In the genomic region with DNA sequence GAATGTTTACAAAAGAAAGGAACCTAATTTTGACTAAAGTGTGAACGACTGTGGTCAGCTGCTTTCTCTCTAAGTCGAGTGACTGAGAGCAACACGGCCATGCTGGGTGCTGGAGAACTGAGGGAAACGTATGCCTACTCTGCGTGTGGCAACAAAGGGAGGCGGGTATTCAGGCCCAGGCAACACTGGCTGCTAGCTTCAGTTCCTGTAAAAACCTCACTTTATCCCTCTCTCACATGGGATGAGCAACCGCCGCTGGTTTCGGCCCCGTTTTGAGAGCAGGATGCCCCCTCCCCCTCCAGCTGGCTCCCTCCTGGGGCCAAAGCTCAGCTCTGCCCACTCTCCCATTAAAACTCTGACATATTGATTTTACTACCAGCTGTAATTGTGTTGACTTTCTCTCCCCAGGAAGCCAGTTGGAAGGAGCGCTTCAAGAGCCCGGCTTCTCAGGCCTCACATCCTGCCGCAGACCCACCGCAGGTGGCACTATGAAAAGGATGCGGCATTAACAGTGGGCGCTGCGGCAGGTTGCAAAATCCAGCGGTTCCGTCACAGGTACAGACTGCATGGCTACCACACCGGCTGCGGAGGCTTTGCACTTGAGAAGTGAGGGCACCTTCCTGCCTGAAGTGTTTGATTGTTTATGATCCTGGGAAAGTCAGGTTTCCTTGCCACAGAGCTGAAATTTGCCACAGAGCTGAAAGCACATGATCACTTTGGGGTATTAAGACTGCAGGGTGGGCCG, we compare ENCODE assay signal across 8 cellular contexts. TPM values are rescaled to one million over a fixed set of nuclear protein-coding genes. Genes with fewer than 3 reads are reported as not detected.
A peak's percentile ranks its signal among the peaks of the same experiment; 100 is the strongest.
DNase-seq lines count a peak whose midpoint lies in the region; ATAC-seq and TF ChIP-seq lines count a peak whose summit lies in the region.

No MANE protein-coding gene starts in this region.

- peaks cover 4% of the 10 kb centered on the region; the same call in 1 of the 2 replicates for H3K4me1 ChIP-seq in HEK293 (ENCODE audit: control insufficient read depth, insufficient read depth, low read length)
- peaks cover 8 to 39% (median 24%) of the 10 kb centered on the region in 4 donors for H3K4me1 ChIP-seq in liver (ENCODE audit: control insufficient read depth in 4 of 4, insufficient read depth in 4 of 4, low read length in 3 of 4)

- no peaks in the 10 kb centered on the region for H3K36me3 ChIP-seq in HEK293 (ENCODE audit: control insufficient read depth in 2 of 2, insufficient read depth in 1 of 2, low read length in 2 of 2)
- H3K36me3 ChIP-seq in liver (ENCODE audit: control insufficient read depth in 4 of 4, insufficient read depth in 3 of 4, low read depth in 1 of 4, low read length in 3 of 4) = no peaks in the 10 kb centered on the region

- H3K27ac ChIP-seq in HEK293 (ENCODE audit: extremely low read depth, low read depth, low read length) (no peak overlapping the region), liver (ENCODE audit: low read depth in 1 of 2, low read length in 2 of 2) (peak overlapping the region; percentile 58 to 80)

- POLR2A ChIA-PET in HEK293 (lab: Yijun Ruan, JAX) = no interaction called here

- no peak for ATAC-seq in GM18502 (IDR thresholded peaks at IDR 0.05; ENCODE audit: poor library complexity, unreplicated experiment)
- no peak for ATAC-seq in GM21423 (IDR thresholded peaks at IDR 0.05; ENCODE audit: unreplicated experiment)

- peak overlapping the region in 1 of 2 donors; percentile 47 for H3K9ac ChIP-seq in liver (ENCODE audit: low read depth in 1 of 2, low read length in 2 of 2)

- CTCF ChIA-PET in HEK293 (lab: Yijun Ruan, JAX) = interaction anchor here (0.8 kb wide), 1 partner anchor 210 kb away, joined by 3 read pairs; no protein-coding TSS in a partner anchor

- H3K27me3 ChIP-seq in liver (ENCODE audit: control insufficient read depth in 4 of 4, insufficient read depth in 4 of 4, low read length in 3 of 4) = no peaks in the 10 kb centered on the region

- H3K4me3 ChIP-seq in HEK293 (ENCODE audit: low read depth, low read length) (no peak overlapping the region), liver (ENCODE audit: low read depth in 1 of 3, low read length in 3 of 3) (no peak overlapping the region)

- DNase-seq in NCI-H510A (lab: John Stamatoyannopoulos, UW) (peak; percentile 97), SW 1271 (lab: John Stamatoyannopoulos, UW) (no peak)
- peak; percentile 54 for DNase-seq in activated effector memory CD4-positive, alpha-beta T cell treated with Interleukin-2 at 50 U/mL for 16 hours
- peak; percentile 25 to 33 for DNase-seq in stimulated activated CD8-positive, alpha-beta memory T cell treated with anti-CD3 and anti-CD28 coated beads, Interleukin-2, amount 100 ng/mL, for 1 hour (ENCODE audit: low read depth in 2 of 2)

- TF ChIP-seq CTCF in HEK293 (tag by site-specific recombination; IDR thresholded peaks at IDR 0.05) = 0 out of 2 replicates have a peak, but pooled peaks have one; percentile 9
- TF ChIP-seq CTCF in liver (IDR thresholded peaks at IDR 0.05; ENCODE audit: low read depth, low read length, missing input control) = no peak

- TF ChIP-seq RAD21 in liver (IDR thresholded peaks at IDR 0.05) = no peak

- H3K9me3 ChIP-seq in HEK293 (ENCODE audit: control insufficient read depth, insufficient read depth, low read depth, low read length) = no peaks in the 10 kb centered on the region
- H3K9me3 ChIP-seq in liver (ENCODE audit: control insufficient read depth in 4 of 4, low read length in 3 of 4) = no peaks in the 10 kb centered on the region

- 29% methylated on average over 22 of the region's 22 CpGs for WGBS in liver

TF ChIP-seq in HEK293, 187 proteins besides CTCF, POLR2A, EP300 and RAD21 (continues in another document):
- TF ChIP-seq ZNF423 (tag by site-specific recombination; IDR thresholded peaks at IDR 0.05) = peak; percentile 94
- no peak for TF ChIP-seq HOXA7 (CRISPR knock-in tag; IDR thresholded peaks at IDR 0.05; ENCODE audit: borderline replicate concordance)
- TF ChIP-seq ZNF155 (tag by site-specific recombination; IDR thresholded peaks at IDR 0.05) = no peak
- peak; percentile 43; the same call in 1 of the 2 replicates for TF ChIP-seq FEZF1 (tag by site-specific recombination; IDR thresholded peaks at IDR 0.05)
- TF ChIP-seq GLIS2 (tag by site-specific recombination; IDR thresholded peaks at IDR 0.05) = peak; percentile 33
- no peak for TF ChIP-seq ZNF280C (tag by site-specific recombination; IDR thresholded peaks at IDR 0.05)
- no peak for TF ChIP-seq ZNF610 (tag by site-specific recombination; IDR thresholded peaks at IDR 0.05; ENCODE audit: borderline replicate concordance)
- TF ChIP-seq KLF1 (tag by site-specific recombination; IDR thresholded peaks at IDR 0.05) = no peak
- no peak for TF ChIP-seq ZNF529 (tag by site-specific recombination; IDR thresholded peaks at IDR 0.05; ENCODE audit: insufficient replicate concordance)
- TF ChIP-seq, protein P1, sequence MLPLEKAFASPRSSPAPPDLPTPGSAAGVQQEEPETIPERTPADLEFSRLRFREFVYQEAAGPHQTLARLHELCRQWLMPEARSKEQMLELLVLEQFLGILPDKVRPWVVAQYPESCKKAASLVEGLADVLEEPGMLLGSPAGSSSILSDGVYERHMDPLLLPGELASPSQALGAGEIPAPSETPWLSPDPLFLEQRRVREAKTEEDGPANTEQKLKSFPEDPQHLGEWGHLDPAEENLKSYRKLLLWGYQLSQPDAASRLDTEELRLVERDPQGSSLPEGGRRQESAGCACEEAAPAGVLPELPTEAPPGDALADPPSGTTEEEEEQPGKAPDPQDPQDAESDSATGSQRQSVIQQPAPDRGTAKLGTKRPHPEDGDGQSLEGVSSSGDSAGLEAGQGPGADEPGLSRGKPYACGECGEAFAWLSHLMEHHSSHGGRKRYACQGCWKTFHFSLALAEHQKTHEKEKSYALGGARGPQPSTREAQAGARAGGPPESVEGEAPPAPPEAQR (tag by site-specific recombination; IDR thresholded peaks at IDR 0.05) = no peak

TF ChIP-seq in liver, 16 proteins besides CTCF, POLR2A, EP300 and RAD21:
- TF ChIP-seq RXRA (IDR thresholded peaks at IDR 0.05) = no peak
- TF ChIP-seq TAF1 (conservative IDR thresholded peaks at IDR 0.05) = no peak
- no peak for TF ChIP-seq JUND (IDR thresholded peaks at IDR 0.05)
- no peak for TF ChIP-seq REST (IDR thresholded peaks at IDR 0.05)
- TF ChIP-seq, protein P2, sequence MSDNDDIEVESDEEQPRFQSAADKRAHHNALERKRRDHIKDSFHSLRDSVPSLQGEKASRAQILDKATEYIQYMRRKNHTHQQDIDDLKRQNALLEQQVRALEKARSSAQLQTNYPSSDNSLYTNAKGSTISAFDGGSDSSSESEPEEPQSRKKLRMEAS (IDR thresholded peaks at IDR 0.05) = no peak
- TF ChIP-seq HNF4A (conservative IDR thresholded peaks at IDR 0.05) = peak; percentile 50 to 51
- TF ChIP-seq EGR1 (IDR thresholded peaks at IDR 0.05; ENCODE audit: low read depth in 2 of 2) = no peak
- no peak for TF ChIP-seq FOXA2 (IDR thresholded peaks at IDR 0.05)
- peak; percentile 35 for TF ChIP-seq SP1 (IDR thresholded peaks at IDR 0.05)
- no peak for TF ChIP-seq NR2F2 (IDR thresholded peaks at IDR 0.05)
- TF ChIP-seq, protein P3, sequence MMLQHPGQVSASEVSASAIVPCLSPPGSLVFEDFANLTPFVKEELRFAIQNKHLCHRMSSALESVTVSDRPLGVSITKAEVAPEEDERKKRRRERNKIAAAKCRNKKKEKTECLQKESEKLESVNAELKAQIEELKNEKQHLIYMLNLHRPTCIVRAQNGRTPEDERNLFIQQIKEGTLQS (IDR thresholded peaks at IDR 0.05) = no peak
- TF ChIP-seq GABPA (IDR thresholded peaks at IDR 0.05 in 1 of 2, conservative IDR thresholded peaks at IDR 0.05 in 1 of 2) = no peak

RNA-seq across cellular contexts. Expression of gene PLXND1, which starts 12.7 kb away (rescaled TPM):
- 10 to 100 TPM; 39.4 to 50.2 TPM for total RNA-seq in liver
- 10 to 100 TPM; 10.4 to 26.2 TPM for polyA plus RNA-seq in liver

RNA-seq across cellular contexts. Expression of gene H1-8, which starts 50.8 kb away (rescaled TPM):
- total RNA-seq in liver = not detected
- not detected for polyA plus RNA-seq in liver

Comparison
In these comparisons a context has a peak if more than half of its experiments do, and no peak if none do; other contexts are left out.
1. DNase-seq: peak in NCI-H510A (single experiment), activated effector memory CD4-positive, alpha-beta T cell treated with Interleukin-2 at 50 U/mL for 16 hours (single experiment) and stimulated activated CD8-positive, alpha-beta memory T cell treated with anti-CD3 and anti-CD28 coated beads, Interleukin-2, amount 100 ng/mL, for 1 hour (2 of 2); none in SW 1271 (0 of 2).